Comparison of ENCODE assay signal across 8 cellular contexts in the genomic region with DNA sequence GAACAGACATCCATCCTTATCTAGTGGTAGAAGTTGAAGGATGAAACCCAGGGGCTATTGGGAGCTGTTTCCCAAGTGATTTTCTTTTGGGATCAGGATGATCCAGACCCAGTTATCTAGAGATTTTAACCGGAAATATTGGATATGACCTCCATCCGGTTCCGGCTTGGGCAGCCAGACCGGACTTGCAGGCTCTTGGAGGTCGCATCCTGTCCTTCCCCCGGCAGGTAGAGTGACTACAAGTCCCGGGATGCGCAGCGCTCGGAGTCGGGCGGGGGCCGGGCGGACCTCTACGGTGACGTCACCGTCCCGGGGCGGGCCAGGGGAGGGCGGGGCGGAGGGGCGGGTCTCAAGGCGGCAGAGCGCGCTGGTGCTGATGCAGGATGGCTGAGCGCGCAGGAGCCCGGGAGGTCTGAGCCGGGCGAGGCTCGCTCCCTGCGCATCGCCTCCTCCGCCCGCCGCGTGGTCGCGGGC. TPM values are rescaled to one million over a fixed set of nuclear protein-coding genes. Genes with fewer than 3 reads are reported as not detected.
DNase-seq lines count a peak whose midpoint lies in the region; ATAC-seq lines count a peak whose summit lies in the region.

A gene (plus strand): TSS at position 360 of the 474 bp plus-strand sequence. CDS start 391 bp downstream, outside the sequence.

- H3K4me1 Mint-ChIP-seq in activated CD4-positive, alpha-beta T cell treated with anti-CD3 and anti-CD28 coated beads, Interleukin-2, amount 10 ng/mL, durations not matched to agents 24 days and 14 days: peaks cover 14% of the 10 kb centered on the region

- H3K27ac ChIP-seq in cingulate gyrus (ENCODE audit: low read depth, low read length): peak within 1 kb of the TSS; percentile 80

- ATAC-seq in HG03064 (IDR thresholded peaks at IDR 0.05; ENCODE audit: low read depth, unreplicated experiment) (peak; percentile 97), left colon (peak; percentile 99)

- H3K27ac Mint-ChIP-seq in activated CD4-positive, alpha-beta T cell treated with anti-CD3 and anti-CD28 coated beads, Interleukin-2, amount 10 ng/mL, durations not matched to agents 24 days and 14 days: peak within 1 kb of the TSS; percentile 86

- DNase-seq in NK-92 (lab: John Stamatoyannopoulos, UW; ENCODE audit: unreplicated experiment) (peak; percentile 44), NCI-H2171 treated with DMSO at 0.1 percent for 48 hours (lab: John Stamatoyannopoulos, UW) (peak; percentile 90), left colon (peak; percentile 74 to 88)
- DNase-seq in NK-92 treated with Interleukin-12 subunit alpha and Interleukin-12 subunit beta, amount 100 ng/mL, for 24 hours (lab: John Stamatoyannopoulos, UW): no peak
- peak; percentile 94 for DNase-seq in activated CD4-positive, alpha-beta T cell treated with anti-CD3 and anti-CD28 coated beads, Interleukin-2, amount 10 ng/mL, durations not matched to agents 24 days and 14 days
- peak; percentile 84 for DNase-seq in stimulated activated CD4-positive, alpha-beta T cell treated with anti-CD3 and anti-CD28 coated beads, Interleukin-2, amount 100 ng/mL, for 4 hours (ENCODE audit: low read depth)

- H3K9me3 Mint-ChIP-seq in activated CD4-positive, alpha-beta T cell treated with anti-CD3 and anti-CD28 coated beads, Interleukin-2, amount 10 ng/mL, durations not matched to agents 24 days and 14 days: no peaks in the 10 kb centered on the region

- peaks cover 3% of the 10 kb centered on the region for H3K36me3 Mint-ChIP-seq in activated CD4-positive, alpha-beta T cell treated with anti-CD3 and anti-CD28 coated beads, Interleukin-2, amount 10 ng/mL, durations not matched to agents 24 days and 14 days (ENCODE audit: low read depth)

- intact Hi-C loops in activated CD4-positive, alpha-beta T cell treated with anti-CD3 and anti-CD28 coated beads, Interleukin-2, amount 10 ng/mL, durations not matched to agents 24 days and 14 days (cut with micrococcal nuclease): loop anchor here (1.0 to 5.0 kb wide), 4 partner anchors 63 to 855 kb away; a partner anchor contains a TSS
- intact Hi-C loops in left colon (cut with DNase I, micrococcal nuclease): no loop called here

- H3K4me3 Mint-ChIP-seq in activated CD4-positive, alpha-beta T cell treated with anti-CD3 and anti-CD28 coated beads, Interleukin-2, amount 10 ng/mL, durations not matched to agents 24 days and 14 days: peak within 1 kb of the TSS; percentile 91

- H3K27me3 Mint-ChIP-seq in activated CD4-positive, alpha-beta T cell treated with anti-CD3 and anti-CD28 coated beads, Interleukin-2, amount 10 ng/mL, durations not matched to agents 24 days and 14 days: peaks cover 26% of the 10 kb centered on the region

RNA-seq across cellular contexts. Expression of the gene that starts here (rescaled TPM):
- 16.9 and 20.0 TPM in 2 replicates for total RNA-seq in activated CD4-positive, alpha-beta T cell treated with anti-CD3 and anti-CD28 coated beads, Interleukin-2, amount 10 ng/mL, durations not matched to agents 24 days and 14 days
- 1 to 10 TPM; 1.4 to 2.7 TPM for total RNA-seq in left colon
